19 cellular contexts compared by ENCODE assay signal in genomic region chr6:111556004-111556403, GRCh38. TPM values are rescaled to one million over a fixed set of nuclear protein-coding genes. Genes with fewer than 3 reads are reported as not detected.
DNase-seq lines count a peak whose midpoint lies in the region; ATAC-seq and TF ChIP-seq lines count a peak whose summit lies in the region.
"Had no signal": no experiment of that assay in that cellular context is flagged by ENCODE, and none has a peak within 500 bp of the region (broad histone marks: within the 10 kb centered on the region; RNA-seq: fewer than 3 reads in every experiment).

No MANE protein-coding gene starts in this region.

- TF ChIP-seq CTCF in endodermal cell (conservative IDR thresholded peaks at IDR 0.05) (no peak), progenitor cell of endocrine pancreas (IDR thresholded peaks at IDR 0.05; ENCODE audit: unreplicated experiment) (no peak), left lung (IDR thresholded peaks at IDR 0.05) (no peak)

- no peak for DNase-seq in CD4-positive, CD25-positive, alpha-beta regulatory T cell
- DNase-seq in endodermal cell = no peak
- DNase-seq in progenitor cell of endocrine pancreas (ENCODE audit: low spot score, unreplicated experiment) = no peak
- DNase-seq in stimulated activated naive CD4-positive, alpha-beta T cell treated with Interleukin-2 at 50 U/mL for 16 hours (lab: John Stamatoyannopoulos, UW) = no peak
- no peak for DNase-seq in GOT3 (lab: John Stamatoyannopoulos, UW)
- DNase-seq in left lung = no peak
- no peak for DNase-seq in stimulated activated CD4-positive, alpha-beta T cell treated with anti-CD3 and anti-CD28 coated beads, Interleukin-12 subunit alpha, Interleukin-12 subunit beta, amount 100 ng/mL, for 4 hours
- DNase-seq: activated CD4-positive, alpha-beta T cell treated with anti-CD3 and anti-CD28 coated beads, Interleukin-2, amount 10 ng/mL, durations not matched to agents 7 days and 5 days; activated naive CD4-positive, alpha-beta T cell treated with anti-CD3 and anti-CD28 coated beads, Interleukin-2, amount 50 U/mL, for 16 hours; CD8-positive, alpha-beta memory T cell; NCI-H187 treated with DMSO at 0.1 percent for 48 hours; NCI-H345; spleen; stimulated activated CD8-positive, alpha-beta memory T cell treated with anti-CD3 and anti-CD28 coated beads, Interleukin-4, amount 100 ng/mL, for 48 hours; substantia nigra; SW 1271 had no signal

- H3K36me3 ChIP-seq in CD4-positive, CD25-positive, alpha-beta regulatory T cell (ENCODE audit: control insufficient read depth, insufficient read depth, low read length) = peaks cover 22% of the 10 kb centered on the region
- H3K36me3 ChIP-seq in endodermal cell (ENCODE audit: control insufficient read depth, insufficient read depth, low read length) (no peaks in the 10 kb centered on the region), left lung (peaks cover 0 to 28% of the 10 kb centered on the region in 2 donors)

- no peaks in the 10 kb centered on the region for H3K27me3 ChIP-seq in CD4-positive, CD25-positive, alpha-beta regulatory T cell (ENCODE audit: control insufficient read depth, insufficient read depth, low read length)
- H3K27me3 ChIP-seq in endodermal cell (ENCODE audit: control insufficient read depth, insufficient read depth, low read length, poor library complexity, severe bottlenecking) (no peaks in the 10 kb centered on the region), left lung (no peaks in the 10 kb centered on the region)
- H3K27me3 ChIP-seq: foreskin keratinocyte, spleen had no signal

- no peak overlapping the region for H3K27ac ChIP-seq in CD4-positive, CD25-positive, alpha-beta regulatory T cell (ENCODE audit: insufficient read depth, low read length, poor library complexity, severe bottlenecking)
- H3K27ac ChIP-seq in endodermal cell (ENCODE audit: low read depth, low read length) (no peak overlapping the region), left lung (no peak overlapping the region)
- H3K27ac ChIP-seq: foreskin keratinocyte, spleen had no signal

- no peak overlapping the region for H3K9ac ChIP-seq in endodermal cell (ENCODE audit: extremely low read depth, low read length, poor library complexity, severe bottlenecking)

- no peaks in the 10 kb centered on the region for H3K9me3 Mint-ChIP-seq in CD4-positive, CD25-positive, alpha-beta regulatory T cell
- H3K9me3 Mint-ChIP-seq in IgD-negative memory B cell (no peaks in the 10 kb centered on the region), endodermal cell (no peaks in the 10 kb centered on the region), progenitor cell of endocrine pancreas (ENCODE audit: low read depth) (no peaks in the 10 kb centered on the region)
- H3K9me3 Mint-ChIP-seq: activated CD4-positive, alpha-beta T cell treated with anti-CD3 and anti-CD28 coated beads, Interleukin-2, amount 10 ng/mL, durations not matched to agents 7 days and 5 days; CD8-positive, alpha-beta memory T cell had no signal

- H3K27me3 Mint-ChIP-seq in CD4-positive, CD25-positive, alpha-beta regulatory T cell = no peaks in the 10 kb centered on the region
- H3K27me3 Mint-ChIP-seq in IgD-negative memory B cell = no peaks in the 10 kb centered on the region
- no peaks in the 10 kb centered on the region for H3K27me3 Mint-ChIP-seq in endodermal cell (ENCODE audit: insufficient read depth)
- no peaks in the 10 kb centered on the region for H3K27me3 Mint-ChIP-seq in progenitor cell of endocrine pancreas
- H3K27me3 Mint-ChIP-seq: activated CD4-positive, alpha-beta T cell treated with anti-CD3 and anti-CD28 coated beads, Interleukin-2, amount 10 ng/mL, durations not matched to agents 7 days and 5 days; CD8-positive, alpha-beta memory T cell had no signal

- no peaks in the 10 kb centered on the region for H3K9me3 ChIP-seq in CD4-positive, CD25-positive, alpha-beta regulatory T cell (ENCODE audit: control insufficient read depth in 2 of 2, low read length in 2 of 2)
- no peaks in the 10 kb centered on the region for H3K9me3 ChIP-seq in endodermal cell (ENCODE audit: control insufficient read depth, low read length)
- no peaks in the 10 kb centered on the region for H3K9me3 ChIP-seq in left lung
- H3K9me3 ChIP-seq: HAP-1, spleen had no signal

- H3K36me3 Mint-ChIP-seq in CD4-positive, CD25-positive, alpha-beta regulatory T cell = peaks cover 23% of the 10 kb centered on the region
- H3K36me3 Mint-ChIP-seq in IgD-negative memory B cell (peaks cover 3% of the 10 kb centered on the region), endodermal cell (ENCODE audit: low read depth) (peaks cover 15% of the 10 kb centered on the region), progenitor cell of endocrine pancreas (ENCODE audit: insufficient read depth) (peaks cover 12% of the 10 kb centered on the region)

- WGBS in endodermal cell (ENCODE audit: insufficient coverage in 1 of 2, insufficient read length in 1 of 2), 2 experiments = 93% methylated on average over 4 to 7 of the region's 7 CpGs

- H3K4me1 Mint-ChIP-seq in CD4-positive, CD25-positive, alpha-beta regulatory T cell = peaks cover 0 to 13% (median 8%) of the 10 kb centered on the region in 4 donors
- peaks cover 9 to 10% (median 9%) of the 10 kb centered on the region in 3 donors for H3K4me1 Mint-ChIP-seq in IgD-negative memory B cell
- H3K4me1 Mint-ChIP-seq in endodermal cell = peaks cover 40% of the 10 kb centered on the region
- peaks cover 65% of the 10 kb centered on the region for H3K4me1 Mint-ChIP-seq in progenitor cell of endocrine pancreas (ENCODE audit: low read depth)

- ATAC-seq in CD4-positive, CD25-positive, alpha-beta regulatory T cell (ENCODE audit: low read depth in 2 of 2) = no peak
- no peak for ATAC-seq in left lung
- ATAC-seq: foreskin keratinocyte had no signal

- H3K4me3 ChIP-seq in CD4-positive, CD25-positive, alpha-beta regulatory T cell (ENCODE audit: low read depth, low read length) = no peak overlapping the region
- H3K4me3 ChIP-seq in endodermal cell (ENCODE audit: low read length) = no peak overlapping the region
- H3K4me3 ChIP-seq in left lung = no peak overlapping the region
- H3K4me3 ChIP-seq: HAP-1, spleen had no signal

- intact Hi-C loops in left lung (cut with DNase I) = no loop called here

- H3K4me3 Mint-ChIP-seq in CD4-positive, CD25-positive, alpha-beta regulatory T cell = no peak overlapping the region
- H3K4me3 Mint-ChIP-seq in IgD-negative memory B cell (no peak overlapping the region), endodermal cell (no peak overlapping the region), progenitor cell of endocrine pancreas (ENCODE audit: low read depth) (peak overlapping the region; percentile 41)
- H3K4me3 Mint-ChIP-seq: activated CD4-positive, alpha-beta T cell treated with anti-CD3 and anti-CD28 coated beads, Interleukin-2, amount 10 ng/mL, durations not matched to agents 7 days and 5 days; CD8-positive, alpha-beta memory T cell had no signal

- peak overlapping the region in 2 of 3 donors; percentile 45 to 77 for H3K27ac Mint-ChIP-seq in CD4-positive, CD25-positive, alpha-beta regulatory T cell
- peak overlapping the region in 2 of 3 donors; percentile 24 to 64 for H3K27ac Mint-ChIP-seq in IgD-negative memory B cell
- H3K27ac Mint-ChIP-seq in endodermal cell = peak overlapping the region; percentile 28
- peak overlapping the region; percentile 84 for H3K27ac Mint-ChIP-seq in progenitor cell of endocrine pancreas
- H3K27ac Mint-ChIP-seq: activated CD4-positive, alpha-beta T cell treated with anti-CD3 and anti-CD28 coated beads, Interleukin-2, amount 10 ng/mL, durations not matched to agents 7 days and 5 days had no signal

- H3K4me1 ChIP-seq in CD4-positive, CD25-positive, alpha-beta regulatory T cell (ENCODE audit: control insufficient read depth, insufficient read depth, low read length, poor library complexity, severe bottlenecking) = no peaks in the 10 kb centered on the region
- peaks cover 14% of the 10 kb centered on the region for H3K4me1 ChIP-seq in endodermal cell (ENCODE audit: control insufficient read depth, insufficient read depth, low read length)
- peaks cover 16 to 26% of the 10 kb centered on the region in 2 donors for H3K4me1 ChIP-seq in left lung

RNA-seq across cellular contexts. Expression of gene TRAF3IP2, which starts 49.7 kb away (rescaled TPM):
- 28.7 TPM for total RNA-seq in CD4-positive, CD25-positive, alpha-beta regulatory T cell
- 10 to 100 TPM; 20.7 to 30.1 (median 25.2) TPM for polyA plus RNA-seq in CD4-positive, CD25-positive, alpha-beta regulatory T cell
- polyA plus RNA-seq in IgD-negative memory B cell = 26.1 TPM
- total RNA-seq in endodermal cell (10 to 100 TPM; 15.1 to 18.8 TPM), progenitor cell of endocrine pancreas (23.4 and 24.9 TPM in 2 replicates), left lung (10 to 100 TPM; 25.6 to 26.2 TPM)
- 3.9 TPM for polyA plus RNA-seq in endodermal cell (2013, experiment 1 of 2)
- 5.3 TPM for polyA plus RNA-seq in endodermal cell (2013, experiment 2 of 2)

Comparison
In these comparisons a context has a peak if more than half of its experiments do, and no peak if none do; other contexts are left out.
1. H3K27ac Mint-ChIP-seq: peak in every context shown above with its lines; median percentile 84 in progenitor cell of endocrine pancreas; 61 in CD4-positive, CD25-positive, alpha-beta regulatory T cell; 44 in IgD-negative memory B cell; 28 in endodermal cell.